18 cellular contexts compared by ENCODE assay signal in genomic region chr1:75548721-75549480, GRCh38.
DNase-seq lines count a peak whose midpoint lies in the region; ATAC-seq and TF ChIP-seq lines count a peak whose summit lies in the region.
"Had no signal": no experiment of that assay in that cellular context is flagged by ENCODE, and none has a peak within 500 bp of the region (broad histone marks: within the 10 kb centered on the region; RNA-seq: fewer than 3 reads in every experiment).

No MANE protein-coding gene starts in this region.

- in situ Hi-C loops in astrocyte of the cerebellum (cut with HindIII; ENCODE audit: low sequenced_read_pairs), result no loop called here

- H3K4me3 ChIP-seq in astrocyte of the cerebellum (ENCODE audit: low read depth, low read length) (no peak overlapping the region), fibroblast of pulmonary artery (replicated peaks; ENCODE audit: low read depth, low read length) (no peak overlapping the region)

- TF ChIP-seq CTCF in astrocyte of the cerebellum (IDR thresholded peaks at IDR 0.05; ENCODE audit: low read depth, low read length, missing control alignments) (no peak), fibroblast of pulmonary artery (IDR thresholded peaks at IDR 0.05; ENCODE audit: low read length, missing control alignments) (no peak)

- ATAC-seq in HG03025 (IDR thresholded peaks at IDR 0.05; ENCODE audit: low FRiP score, unreplicated experiment) (no peak), HG02642 (IDR thresholded peaks at IDR 0.05; ENCODE audit: poor library complexity, unreplicated experiment) (no peak)

- DNase-seq in COLO829 (ENCODE audit: low spot score) (peak; percentile 8), NCI-H446 treated with DMSO at 0.1 percent for 48 hours (lab: John Stamatoyannopoulos, UW) (peak; percentile 33), astrocyte of the cerebellum (ENCODE audit: low read depth) (peak; percentile 80), fibroblast of pulmonary artery (ENCODE audit: low read depth) (peak; percentile 75), GDM1 (lab: John Stamatoyannopoulos, UW) (no peak), HT-29 (ENCODE audit: low spot score) (no peak)
- DNase-seq: CD4-positive, alpha-beta memory T cell; DMS79 treated with DMSO at 0.1 percent for 48 hours; IMR-90; Kasumi-1; NCI-H187 treated with DMSO at 0.1 percent for 48 hours; NCI-H2171 treated with DMSO at 0.1 percent for 48 hours; NCI-H510A; NCI-H774; RPMI8226; SIG-M5 had no signal

Comparison
In these comparisons a context has a peak if more than half of its experiments do, and no peak if none do; other contexts are left out.
1. DNase-seq: peak in COLO829 (single experiment), NCI-H446 treated with DMSO at 0.1 percent for 48 hours (single experiment), astrocyte of the cerebellum (single experiment) and fibroblast of pulmonary artery (single experiment); none in GDM1 (single experiment) and HT-29 (single experiment).